ENCODE assay signal across 24 cellular contexts in the genomic region with DNA sequence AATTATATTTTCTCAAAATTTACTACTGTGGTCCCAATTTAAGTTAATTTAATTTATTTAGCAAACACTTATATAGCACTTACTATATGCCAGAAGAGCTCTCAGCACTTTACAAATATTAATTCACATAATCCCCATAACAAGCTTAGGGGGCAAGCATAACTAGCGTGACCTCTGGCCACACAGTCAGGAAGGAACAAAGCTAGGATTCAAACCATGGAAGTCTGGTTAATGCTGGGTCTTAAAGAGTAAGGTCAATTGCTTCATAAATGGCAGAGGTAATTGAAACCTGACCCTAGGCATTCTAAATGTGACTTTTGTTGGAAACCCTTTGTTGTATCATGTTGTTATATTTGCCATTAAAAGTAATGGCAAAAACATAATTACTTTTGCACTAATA.
"Had no signal": no experiment of that assay in that cellular context is flagged by ENCODE, and none has a peak within 500 bp of the region (broad histone marks: within the 10 kb centered on the region; RNA-seq: fewer than 3 reads in every experiment).

No MANE protein-coding gene starts in this region.

- H3K4me1 ChIP-seq: stomach, testis, thyroid gland, tibial artery, transverse colon, upper lobe of left lung, upper lobe of right lung, uterus had no signal

- H3K4me3 ChIP-seq: stomach, suprapubic skin, testis, thoracic aorta, thyroid gland, tibial artery, tibial nerve, transverse colon, upper lobe of left lung, upper lobe of right lung, uterus, vagina had no signal

- DNase-seq: stimulated activated CD4-positive, alpha-beta T cell treated with anti-CD3 and anti-CD28 coated beads, Interleukin-2, amount 100 ng/mL, for 48 hours; stimulated activated CD4-positive, alpha-beta T cell treated with anti-CD3 and anti-CD28 coated beads, Interleukin-4, amount 100 ng/mL, for 1 hour; stimulated activated CD4-positive, alpha-beta T cell treated with anti-CD3 and anti-CD28 coated beads, Interleukin-4, amount 100 ng/mL, for 24 hours; stimulated activated CD4-positive, alpha-beta T cell treated with anti-CD3 and anti-CD28 coated beads, Interleukin-4, amount 100 ng/mL, for 4 hours; stimulated activated CD8-positive, alpha-beta memory T cell treated with anti-CD3 and anti-CD28 coated beads, Interleukin-4, amount 100 ng/mL, for 48 hours; stimulated activated naive B cell treated with anti-CD40 and anti-IgM and Interleukin-4, amounts not matched to agents 10 μg/mL and 1 μg/mL and 100 μg/mL, for 72 hours; stimulated activated naive CD4-positive, alpha-beta T cell; stimulated activated naive CD4-positive, alpha-beta T cell treated with Interleukin-2 at 50 U/mL for 16 hours; stimulated activated naive CD8-positive, alpha-beta T cell treated with anti-CD3 and anti-CD28 coated beads, Interleukin-15, amount 100 ng/mL, for 72 hours; stimulated activated naive CD8-positive, alpha-beta T cell treated with anti-CD3 and anti-CD28 coated beads, Interleukin-15, Interleukin-2, amounts not matched to agents 100 U/mL and 50 U/mL, for 24 hours; stomach; substantia nigra; testis; thyroid gland; tibial artery; transverse colon; trophoblast cell; upper lobe of left lung; upper lobe of right lung; uterus had no signal

- H3K36me3 ChIP-seq: stomach, suprapubic skin, thoracic aorta, thyroid gland, tibial artery, tibial nerve, transverse colon, upper lobe of left lung, upper lobe of right lung, uterus, vagina had no signal

- H3K27ac ChIP-seq: stomach, suprapubic skin, testis, thoracic aorta, thyroid gland, tibial artery, tibial nerve, transverse colon, upper lobe of left lung, upper lobe of right lung, uterus, vagina had no signal

- H3K9me3 ChIP-seq: suprapubic skin, testis, thoracic aorta, thyroid gland, tibial artery, tibial nerve, transverse colon, upper lobe of left lung, upper lobe of right lung, uterus, vagina had no signal

- H3K27me3 ChIP-seq: stomach, suprapubic skin, testis, thyroid gland, tibial artery, tibial nerve, transverse colon, upper lobe of left lung, upper lobe of right lung, uterus, vagina had no signal
